In genomic region chr2:216616083-216616678, GRCh38 we compare ENCODE assay signal across 26 cellular contexts.
"Had no signal": no experiment of that assay in that cellular context is flagged by ENCODE, and none has a peak within 500 bp of the region (broad histone marks: within the 10 kb centered on the region; RNA-seq: fewer than 3 reads in every experiment).

No MANE protein-coding gene starts in this region.

- H3K4me3 ChIP-seq: MG63, SJCRH30 had no signal

- H3K27ac Mint-ChIP-seq: activated CD4-positive, alpha-beta memory T cell treated with anti-CD3 and anti-CD28 coated beads, Interleukin-2, amount 10 ng/mL, durations not matched to agents 7 days and 5 days; activated CD4-positive, alpha-beta T cell treated with anti-CD3 and anti-CD28 coated beads for 36 hours; activated naive CD4-positive, alpha-beta T cell treated with anti-CD3 and anti-CD28 coated beads, Interleukin-2, amount 10 ng/mL, durations not matched to agents 7 days and 5 days; activated naive CD8-positive, alpha-beta T cell treated with anti-CD3 and anti-CD28 coated beads for 36 hours; activated T-helper 17 cell treated with anti-CD3 and anti-CD28 coated beads, Interleukin-2, amount 50 U/mL, for 72 hours had no signal

- H3K36me3 Mint-ChIP-seq: activated naive CD4-positive, alpha-beta T cell treated with anti-CD3 and anti-CD28 coated beads, Interleukin-2, amount 10 ng/mL, durations not matched to agents 7 days and 5 days; activated naive CD8-positive, alpha-beta T cell treated with anti-CD3 and anti-CD28 coated beads for 36 hours had no signal

- H3K4me1 Mint-ChIP-seq: activated T-helper 17 cell treated with anti-CD3 and anti-CD28 coated beads, Interleukin-2, amount 50 U/mL, for 72 hours had no signal

- H3K9me3 Mint-ChIP-seq: activated CD4-positive, alpha-beta memory T cell treated with anti-CD3 and anti-CD28 coated beads, Interleukin-2, amount 10 ng/mL, durations not matched to agents 7 days and 5 days; activated naive CD8-positive, alpha-beta T cell treated with anti-CD3 and anti-CD28 coated beads for 36 hours; activated T-helper 17 cell treated with anti-CD3 and anti-CD28 coated beads, Interleukin-2, amount 50 U/mL, for 72 hours had no signal

- H3K27ac ChIP-seq: SJCRH30, WERI-Rb-1 had no signal

- H3K4me2 ChIP-seq: SK-N-SH had no signal

- H3K27me3 ChIP-seq: MG63, SJCRH30 had no signal

- ATAC-seq: activated CD4-positive, alpha-beta T cell treated with anti-CD3 and anti-CD28 coated beads for 36 hours; activated T-helper 17 cell treated with anti-CD3 and anti-CD28 coated beads, Interleukin-2, amount 50 U/mL, for 72 hours; Right ventricle myocardium inferior had no signal

- H3K9ac ChIP-seq: SK-N-SH had no signal

- DNase-seq: activated CD4-positive, alpha-beta memory T cell treated with anti-CD3 and anti-CD28 coated beads, Interleukin-2, amount 10 ng/mL, durations not matched to agents 7 days and 5 days; activated CD4-positive, alpha-beta T cell treated with anti-CD3 and anti-CD28 coated beads for 36 hours; activated CD4-positive, alpha-beta T cell treated with anti-CD3 and anti-CD28 coated beads, Interleukin-2, amount 50 U/mL, for 1 hour; activated gamma-delta T cell treated with Interleukin-2 at 50 U/mL for 16 hours; activated naive CD4-positive, alpha-beta T cell treated with anti-CD3 and anti-CD28 coated beads, Interleukin-2, amount 10 ng/mL, durations not matched to agents 7 days and 5 days; activated naive CD8-positive, alpha-beta T cell treated with anti-CD3 and anti-CD28 coated beads for 36 hours; activated T-cell treated with anti-CD3 and anti-CD28 coated beads for 4 hours; activated T-cell treated with anti-CD3 and anti-CD28 coated beads, Interleukin-2, amount 50 U/mL, for 48 hours; anterior cingulate cortex; caudate nucleus; MG63; MV-4-11; NCI-H1092 treated with DMSO at 0.1 percent for 48 hours; NCI-H1436; NCI-H1694 treated with DMSO at 0.1 percent for 48 hours; NCI-H2081; NCI-H510A treated with DMSO at 0.1 percent for 48 hours; NK-92 treated with Interleukin-12 subunit alpha and Interleukin-12 subunit beta, amount 100 ng/mL, for 24 hours; OCI-M1; RPMI8226; SJCRH30; SK-N-SH; T-helper 1 cell; WERI-Rb-1 had no signal

- H3K9me3 ChIP-seq: MG63, SJCRH30, SK-N-SH had no signal

- H3K36me3 ChIP-seq: MG63, SJCRH30, WERI-Rb-1 had no signal

- H3K4me3 Mint-ChIP-seq: activated CD4-positive, alpha-beta memory T cell treated with anti-CD3 and anti-CD28 coated beads, Interleukin-2, amount 10 ng/mL, durations not matched to agents 7 days and 5 days; activated CD4-positive, alpha-beta T cell treated with anti-CD3 and anti-CD28 coated beads for 36 hours; activated naive CD4-positive, alpha-beta T cell treated with anti-CD3 and anti-CD28 coated beads, Interleukin-2, amount 10 ng/mL, durations not matched to agents 7 days and 5 days; activated naive CD8-positive, alpha-beta T cell treated with anti-CD3 and anti-CD28 coated beads for 36 hours; activated T-helper 17 cell treated with anti-CD3 and anti-CD28 coated beads, Interleukin-2, amount 50 U/mL, for 72 hours had no signal
